Comparison of ENCODE assay signal across 9 cellular contexts in the genomic region with DNA sequence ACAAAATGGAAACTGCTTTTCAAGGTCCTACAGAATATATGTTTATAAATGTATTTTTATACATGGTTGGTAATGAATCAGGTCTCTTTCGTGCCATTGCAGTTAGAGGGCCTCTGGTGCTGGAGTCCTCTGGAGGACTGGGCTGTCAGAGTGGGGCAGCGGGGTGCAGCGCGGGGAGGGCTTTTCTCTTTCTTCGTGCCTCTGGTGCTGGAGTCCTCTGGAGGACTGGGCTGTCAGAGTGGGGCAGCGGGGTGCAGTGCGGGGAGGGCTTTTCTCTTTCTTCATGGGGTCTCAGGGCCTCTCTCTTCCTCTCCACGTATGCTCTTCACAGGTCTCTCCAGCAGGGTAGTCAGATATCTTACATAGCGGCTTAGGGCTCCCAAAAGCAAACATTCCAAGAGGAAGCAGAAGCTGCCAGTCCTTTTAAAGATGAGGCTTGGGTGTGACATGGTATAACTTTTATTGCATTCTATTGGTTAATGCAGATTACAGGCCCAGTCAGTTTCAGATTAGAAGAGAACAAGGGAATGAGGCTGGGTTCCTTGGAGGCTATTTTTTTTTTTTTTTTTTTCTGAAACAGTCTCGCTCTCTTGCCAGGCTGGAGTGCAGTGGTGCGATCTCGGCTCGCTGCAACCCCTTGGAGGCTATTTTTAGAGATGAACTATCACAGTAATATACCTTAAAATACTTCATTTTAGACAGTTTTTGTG. TPM values are rescaled to one million over a fixed set of nuclear protein-coding genes. Genes with fewer than 3 reads are reported as not detected.
DNase-seq lines count a peak whose midpoint lies in the region; ATAC-seq, FAIRE-seq and TF ChIP-seq lines count a peak whose summit lies in the region.
"Had no signal": no experiment of that assay in that cellular context is flagged by ENCODE, and none has a peak within 500 bp of the region (broad histone marks: within the 10 kb centered on the region; RNA-seq: fewer than 3 reads in every experiment).

No MANE protein-coding gene starts in this region.

- TSS peak; percentile 19 for BruUV-seq in endothelial cell of umbilical vein (replicated peaks; lab: Mats Ljungman, UMichigan)

- peaks cover 63% of the 10 kb centered on the region for H3K4me1 ChIP-seq in endothelial cell of umbilical vein (ENCODE audit: control insufficient read depth, extremely low read depth, insufficient read depth, low read length)
- peaks cover 0 to 13% (median 0%) of the 10 kb centered on the region in 3 donors for H3K4me1 ChIP-seq in pancreas
- peaks cover 0 to 10% (median 4%) of the 10 kb centered on the region in 4 donors for H3K4me1 ChIP-seq in sigmoid colon
- peaks cover 5% of the 10 kb centered on the region for H3K4me1 ChIP-seq in testis

- no peak for TF ChIP-seq CTCF in endothelial cell of umbilical vein (IDR thresholded peaks at IDR 0.05; ENCODE audit: extremely low read depth in 1 of 2, insufficient read depth in 1 of 2, low read depth in 1 of 2, low read length in 2 of 2)
- no peak for TF ChIP-seq CTCF in pancreas (IDR thresholded peaks at IDR 0.05)
- no peak for TF ChIP-seq CTCF in sigmoid colon (IDR thresholded peaks at IDR 0.05)
- no peak for TF ChIP-seq CTCF in testis (IDR thresholded peaks at IDR 0.05)
- TF ChIP-seq CTCF in GM20000 (IDR thresholded peaks at IDR 0.05; ENCODE audit: extremely low read depth, missing control alignments): no peak

- POLR2A ChIA-PET in endothelial cell of umbilical vein (lab: Charles Lee): interaction anchor here (0.9 kb wide), 1 partner anchor 18 kb away, joined by 6 read pairs; no protein-coding TSS in a partner anchor

- H3K4me2 ChIP-seq in endothelial cell of umbilical vein (ENCODE audit: insufficient read depth, low read length): peak overlapping the region; percentile 86

- intact Hi-C loops in endothelial cell of umbilical vein (cut with micrococcal nuclease): loop anchor here (1.0 kb wide), 2 partner anchors 14 to 18 kb away; partner anchors contain the start of gene CEP170
- intact Hi-C loops in pancreas (cut with DNase I): no loop called here
- intact Hi-C loops in sigmoid colon (cut with DNase I): no loop called here
- intact Hi-C loops in testis (cut with DNase I; ENCODE audit: low total_unique reads): no loop called here

- no peaks in the 10 kb centered on the region for H4K20me1 ChIP-seq in endothelial cell of umbilical vein (replicated peaks; ENCODE audit: control insufficient read depth, extremely low read depth, insufficient read depth, low read length)

- no peak overlapping the region for H2AFZ ChIP-seq in endothelial cell of umbilical vein (ENCODE audit: low read depth, low read length)

- dilution Hi-C loops in endothelial cell of umbilical vein (cut with MboI; ENCODE audit: extremely low pct_ligation_motif_present, low sequenced_read_pairs): no loop called here

- H3K36me3 ChIP-seq in endothelial cell of umbilical vein (ENCODE audit: control insufficient read depth in 2 of 2, extremely low read depth in 1 of 2, insufficient read depth in 2 of 2, low read length in 2 of 2) (no peaks in the 10 kb centered on the region), pancreas (peaks cover 0 to 13% (median 0%) of the 10 kb centered on the region in 3 donors), sigmoid colon (peaks cover 0 to 18% (median 0%) of the 10 kb centered on the region in 4 donors), testis (ENCODE audit: low read depth, missing control alignments) (no peaks in the 10 kb centered on the region)

- ATAC-seq in GM19455 (IDR thresholded peaks at IDR 0.05; ENCODE audit: unreplicated experiment) (peak; percentile 19), pancreas (peak in 3 of 4 donors; percentile 4 to 11 (median 9)), GM18498 (IDR thresholded peaks at IDR 0.05; ENCODE audit: unreplicated experiment) (no peak)

- H3K9me1 ChIP-seq in endothelial cell of umbilical vein (replicated peaks; ENCODE audit: control insufficient read depth, extremely low read depth, insufficient read depth, low read length): no peaks in the 10 kb centered on the region

- no peak for TF ChIP-seq EP300 in sigmoid colon (IDR thresholded peaks at IDR 0.05)

- H3K27ac ChIP-seq in endothelial cell of umbilical vein (ENCODE audit: insufficient read depth, low read depth, low read length) (peak overlapping the region; percentile 93), pancreas (peak overlapping the region in 2 of 4 donors; percentile 55 to 69), sigmoid colon (no peak overlapping the region), testis (no peak overlapping the region)

- H3K9me3 ChIP-seq in endothelial cell of umbilical vein (replicated peaks; ENCODE audit: control insufficient read depth, insufficient read depth, low read length) (no peaks in the 10 kb centered on the region), pancreas (no peaks in the 10 kb centered on the region), sigmoid colon (no peaks in the 10 kb centered on the region), testis (no peaks in the 10 kb centered on the region)

- TF ChIP-seq POLR2A in endothelial cell of umbilical vein (IDR thresholded peaks at IDR 0.05; ENCODE audit: low read depth, low read length): no peak
- no peak for TF ChIP-seq POLR2A in sigmoid colon (IDR thresholded peaks at IDR 0.05)
- no peak for TF ChIP-seq POLR2A in testis (IDR thresholded peaks at IDR 0.05)

- DNase-seq in NCI-H460 (ENCODE audit: extremely low read depth, low read depth): peak; percentile 69
- no peak for DNase-seq in endothelial cell of umbilical vein (ENCODE audit: low read depth, low spot score)
- DNase-seq in pancreas: no peak
- DNase-seq in sigmoid colon: no peak
- no peak for DNase-seq in testis
- DNase-seq in GM20000 (ENCODE audit: low spot score): no peak
- DNase-seq: activated T-cell treated with anti-CD3 and anti-CD28 coated beads, Interleukin-2, amount 50 U/mL, for 1 hour had no signal

- CTCF ChIA-PET in endothelial cell of umbilical vein (lab: Charles Lee): interaction anchor here (0.7 kb wide), 1 partner anchor 70 kb away, joined by 4 read pairs; no protein-coding TSS in a partner anchor

- H3K4me3 ChIP-seq in endothelial cell of umbilical vein (replicated peaks in 1 of 3; ENCODE audit: insufficient read depth in 1 of 3, low read depth in 1 of 3, low read length in 3 of 3): no peak overlapping the region
- H3K4me3 ChIP-seq in pancreas: no peak overlapping the region
- H3K4me3 ChIP-seq in sigmoid colon: no peak overlapping the region
- no peak overlapping the region for H3K4me3 ChIP-seq in testis

- no peak for FAIRE-seq in endothelial cell of umbilical vein (lab: Jason Lieb, UNC)
- FAIRE-seq in pancreas (lab: Jason Lieb, UNC): no peak

- H3K9ac ChIP-seq in endothelial cell of umbilical vein (replicated peaks; ENCODE audit: extremely low read depth, insufficient read depth, low read length): peak overlapping the region; percentile 80

- peaks cover 32% of the 10 kb centered on the region for H3K79me2 ChIP-seq in endothelial cell of umbilical vein (ENCODE audit: control insufficient read depth, insufficient read depth, low read length)

- H3K27me3 ChIP-seq in endothelial cell of umbilical vein (ENCODE audit: control insufficient read depth in 2 of 2, insufficient read depth in 2 of 2, low read length in 2 of 2) (no peaks in the 10 kb centered on the region), pancreas (no peaks in the 10 kb centered on the region), sigmoid colon (no peaks in the 10 kb centered on the region), testis (no peaks in the 10 kb centered on the region)

- WGBS in pancreas, 2 donors: 92 to 95% methylated on average over 13 of the region's 13 CpGs
- WGBS in sigmoid colon, 2 donors: 86 to 87% methylated on average over 13 of the region's 13 CpGs
- WGBS in testis, 2 donors: 70 to 78% methylated on average over 12 to 13 of the region's 13 CpGs

TF ChIP-seq in endothelial cell of umbilical vein, 7 proteins besides CTCF, POLR2A, EP300 and RAD21:
- TF ChIP-seq POLR2AphosphoS5 (IDR thresholded peaks at IDR 0.05; ENCODE audit: insufficient read depth, low read depth, low read length) (peak; percentile 13), EZH2 (IDR thresholded peaks at IDR 0.05; ENCODE audit: borderline replicate concordance, low read depth, low read length, severe bottlenecking) (no peak)
TF ChIP-seq in endothelial cell of umbilical vein: peak in this region for 1.

RNA-seq across cellular contexts. Expression of gene SDCCAG8, which starts 13.1 kb away (rescaled TPM):
- 30.1 and 31.0 TPM in 2 replicates for total RNA-seq in NCI-H460 (2014; rRNA removed; shearing (Covaris generic))
- 19.6 and 30.4 TPM in 2 replicates for polyA plus RNA-seq in NCI-H460 (2014; cell fraction: nucleus; rRNA removed)
- 25.7 and 29.4 TPM in 2 replicates for total RNA-seq in endothelial cell of umbilical vein
- 14.6 and 15.8 TPM in 2 replicates for polyA plus RNA-seq in endothelial cell of umbilical vein
- polyA plus RNA-seq in endothelial cell of umbilical vein (2011; cell fraction: cytosol; rRNA removed): 18.1 TPM in 2 replicates
- polyA plus RNA-seq in endothelial cell of umbilical vein (2011; cell fraction: nucleus; rRNA removed): 36.7 and 37.2 TPM in 2 replicates
- 26.2 and 33.2 TPM in 2 replicates for polyA plus RNA-seq in endothelial cell of umbilical vein (2012)
- polyA minus RNA-seq in endothelial cell of umbilical vein: 19.6 and 22.1 TPM in 2 replicates
- 13.3 TPM for polyA minus RNA-seq in endothelial cell of umbilical vein (2011; cell fraction: cytosol; rRNA and poly(A)+ RNA removed)
- polyA minus RNA-seq in endothelial cell of umbilical vein (2011; cell fraction: nucleus; rRNA and poly(A)+ RNA removed): 51.3 and 60.5 TPM in 2 replicates
- 10 to 100 TPM; 24.3 to 37.1 (median 28.2) TPM for total RNA-seq in pancreas
- polyA plus RNA-seq in pancreas: 10 to 100 TPM; 29.4 to 33.4 TPM
- 10 to 100 TPM; 30.3 to 49.7 (median 40.2) TPM for total RNA-seq in sigmoid colon
- polyA plus RNA-seq in sigmoid colon: 10 to 100 TPM; 15.6 to 21.3 (median 16.3) TPM
- total RNA-seq in testis: 10 to 100 TPM; 40.6 to 45.4 TPM
- polyA plus RNA-seq in testis (ENCODE audit: insufficient read depth, low read depth, low replicate concordance): 21.9 TPM

RNA-seq across cellular contexts. Expression of gene CEP170, which starts 13.8 kb away (rescaled TPM):
- 85.0 and 85.6 TPM in 2 replicates for total RNA-seq in NCI-H460 (2014; rRNA removed; shearing (Covaris generic))
- 60.4 and 107 TPM in 2 replicates for polyA plus RNA-seq in NCI-H460 (2014; cell fraction: nucleus; rRNA removed)
- total RNA-seq in endothelial cell of umbilical vein: 222 and 225 TPM in 2 replicates
- 40.0 and 49.6 TPM in 2 replicates for polyA plus RNA-seq in endothelial cell of umbilical vein
- 51.3 and 54.3 TPM in 2 replicates for polyA plus RNA-seq in endothelial cell of umbilical vein (2011; cell fraction: cytosol; rRNA removed)
- polyA plus RNA-seq in endothelial cell of umbilical vein (2011; cell fraction: nucleus; rRNA removed): 201 and 269 TPM in 2 replicates
- 102 and 130 TPM in 2 replicates for polyA plus RNA-seq in endothelial cell of umbilical vein (2012)
- polyA minus RNA-seq in endothelial cell of umbilical vein: 255 and 256 TPM in 2 replicates
- polyA minus RNA-seq in endothelial cell of umbilical vein (2011; cell fraction: cytosol; rRNA and poly(A)+ RNA removed): 34.8 TPM
- 470 and 485 TPM in 2 replicates for polyA minus RNA-seq in endothelial cell of umbilical vein (2011; cell fraction: nucleus; rRNA and poly(A)+ RNA removed)
- total RNA-seq in pancreas: 10 to 100 TPM in 2 of 6 donors, 1 to 10 TPM in 4; 5.0 to 27.4 (median 7.7) TPM
- 1 to 10 TPM; 5.0 to 5.8 TPM for polyA plus RNA-seq in pancreas
- 10 to 100 TPM; 27.6 to 46.3 (median 33.6) TPM for total RNA-seq in sigmoid colon
- polyA plus RNA-seq in sigmoid colon: 1 to 10 TPM; 4.6 to 8.9 (median 7.8) TPM
- 100 to 1,000 TPM in 1 of 2 donors, 10 to 100 TPM in 1; 64.0 to 132 TPM for total RNA-seq in testis
- polyA plus RNA-seq in testis (ENCODE audit: insufficient read depth, low read depth, low replicate concordance): 165 TPM
